In the genomic region with DNA sequence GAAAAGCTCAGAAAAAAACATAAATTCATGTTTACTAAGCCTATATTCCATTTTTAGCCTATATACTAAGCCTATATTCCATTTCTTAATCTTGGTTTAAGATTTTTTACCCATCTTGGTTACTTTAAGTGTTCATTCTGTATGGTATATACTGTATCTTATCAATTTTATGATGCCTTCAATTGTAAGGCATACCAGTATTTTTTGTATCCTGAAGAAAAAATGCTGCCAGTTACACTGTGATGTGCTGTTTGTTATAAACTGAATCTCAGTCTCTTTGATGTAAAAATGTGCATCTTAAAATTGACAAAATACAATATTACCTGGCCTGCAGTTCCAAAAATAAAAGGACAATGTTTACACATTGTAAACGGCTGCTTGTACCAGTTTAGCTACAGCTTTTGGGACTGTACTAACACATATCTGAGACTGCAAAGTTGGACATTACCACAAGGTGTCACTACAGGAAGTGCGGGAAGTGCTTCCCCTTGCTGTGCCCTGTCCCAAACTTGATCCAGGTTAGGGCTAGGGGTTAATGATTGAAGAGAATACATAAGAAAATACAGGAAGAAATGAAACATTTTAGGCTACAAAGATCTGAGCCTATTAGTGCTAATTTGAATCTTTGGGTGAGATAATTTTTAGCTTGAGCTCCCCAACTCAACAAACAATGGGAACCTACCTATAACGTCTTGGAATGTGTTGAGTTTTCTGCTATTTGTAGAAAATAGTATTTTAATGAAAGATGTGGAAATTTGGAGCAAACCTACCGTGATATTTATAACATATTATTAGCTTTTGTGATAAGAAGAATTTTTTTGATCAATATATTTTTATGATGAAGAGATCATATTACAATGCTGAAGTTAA, we compare ENCODE assay signal across 9 cellular contexts.
DNase-seq lines count a peak whose midpoint lies in the region; ATAC-seq, FAIRE-seq and TF ChIP-seq lines count a peak whose summit lies in the region.
"Had no signal": no experiment of that assay in that cellular context is flagged by ENCODE, and none has a peak within 500 bp of the region (broad histone marks: within the 10 kb centered on the region; RNA-seq: fewer than 3 reads in every experiment).

No MANE protein-coding gene starts in this region.

- no peaks in the 10 kb centered on the region for H3K79me2 ChIP-seq in Karpas-422 (ENCODE audit: low read length)

- peak; percentile 70; the same call in 2 of the 3 replicates for ATAC-seq in RWPE2 (ENCODE audit: low read depth)

- H4K20me1 ChIP-seq in Karpas-422 (ENCODE audit: insufficient read depth, low read depth, low read length), result no peaks in the 10 kb centered on the region

- TF ChIP-seq POLR2A in H54 (IDR thresholded peaks at IDR 0.05; ENCODE audit: low read depth, low read length), result no peak

- intact Hi-C loops in posterior vena cava (cut with DNase I), result loop anchor here (5.0 kb wide), 2 partner anchors 503 to 653 kb away; no protein-coding TSS in a partner anchor

- no peaks in the 10 kb centered on the region for H3K9me2 ChIP-seq in Karpas-422 (replicated peaks; ENCODE audit: insufficient read depth, low read length)

- TF ChIP-seq CTCF in AG04449 (IDR thresholded peaks at IDR 0.05; ENCODE audit: insufficient read depth, low read length, missing control alignments) (peak; percentile 77), RWPE2 (IDR thresholded peaks at IDR 0.05; ENCODE audit: poor library complexity, severe bottlenecking) (peak; percentile 71)

- H3K9me3 ChIP-seq in Karpas-422 (ENCODE audit: low read length) (no peaks in the 10 kb centered on the region), RWPE2 (ENCODE audit: severe bottlenecking) (no peaks in the 10 kb centered on the region)
- H3K9me3 ChIP-seq: neutrophil had no signal

- H3K9ac ChIP-seq in Karpas-422 (ENCODE audit: low read length), result no peak overlapping the region

- POLR2A ChIA-PET in AG04449 (lab: Yijun Ruan, JAX), result no interaction called here

- H3K4me2 ChIP-seq in Karpas-422 (ENCODE audit: low read depth, low read length, poor library complexity, severe bottlenecking), result no peak overlapping the region

- FAIRE-seq in H54 (lab: Jason Lieb, UNC), result peak; percentile 64

- H3K36me3 ChIP-seq in Karpas-422 (ENCODE audit: insufficient read depth, low read length) (no peaks in the 10 kb centered on the region), RWPE2 (ENCODE audit: low read depth) (no peaks in the 10 kb centered on the region)
- H3K36me3 ChIP-seq: neutrophil had no signal

- no peak overlapping the region for H3K27ac ChIP-seq in Karpas-422 (ENCODE audit: low read length)
- H3K27ac ChIP-seq in RWPE2 (ENCODE audit: poor library complexity, severe bottlenecking), result no peak overlapping the region
- H3K27ac ChIP-seq: neutrophil had no signal

- H3K4me3 ChIP-seq in AG04449 (ENCODE audit: low read depth, low read length) (no peak overlapping the region), Karpas-422 (ENCODE audit: low read length) (no peak overlapping the region), RWPE2 (ENCODE audit: severe bottlenecking) (no peak overlapping the region)

- no peaks in the 10 kb centered on the region for H3K27me3 ChIP-seq in Karpas-422 (ENCODE audit: low read length)
- no peaks in the 10 kb centered on the region for H3K27me3 ChIP-seq in RWPE2 (ENCODE audit: insufficient read depth, poor library complexity, severe bottlenecking)
- H3K27me3 ChIP-seq: neutrophil had no signal

- H3K4me1 ChIP-seq in Karpas-422 (ENCODE audit: low read length), result no peaks in the 10 kb centered on the region
- H3K4me1 ChIP-seq in RWPE2 (ENCODE audit: insufficient read depth, poor library complexity, severe bottlenecking), result no peaks in the 10 kb centered on the region

- CTCF ChIA-PET in AG04449 (lab: Yijun Ruan, JAX), result interaction anchor here (0.6 to 4.1 kb wide), 24 partner anchors 10 to 672 kb away, joined by 3 to 35 read pairs (median 6); a partner anchor contains a TSS

- H2AFZ ChIP-seq in Karpas-422 (ENCODE audit: low read length), result no peak overlapping the region

- no peak for DNase-seq in AG04449 (ENCODE audit: low read depth, low spot score)
- peak; percentile 3 for DNase-seq in GM04503 (ENCODE audit: low read depth)
- DNase-seq in H54 (ENCODE audit: insufficient read length, low spot score), result no peak
- peak; percentile 68 for DNase-seq in Karpas-422
- no peak for DNase-seq in RWPE2 (ENCODE audit: low spot score)
- peak; percentile 22 for DNase-seq in epidermal melanocyte (ENCODE audit: insufficient read length, low spot score)
- peak; percentile 62 for DNase-seq in myocyte (ENCODE audit: low read depth)
- DNase-seq in posterior vena cava (ENCODE audit: low spot score), result no peak

Comparison
In these comparisons a context has a peak if more than half of its experiments do, and no peak if none do; other contexts are left out.
1. DNase-seq: peak in GM04503 (single experiment), Karpas-422 (single experiment), epidermal melanocyte (single experiment) and myocyte (single experiment); none in AG04449 (single experiment), H54 (single experiment), RWPE2 (single experiment) and posterior vena cava (single experiment).